ENCODE assay signal across 11 cellular contexts in genomic region chr4:158020734-158021346, GRCh38.
DNase-seq lines count a peak whose midpoint lies in the region; ATAC-seq and TF ChIP-seq lines count a peak whose summit lies in the region.
"Had no signal": no experiment of that assay in that cellular context is flagged by ENCODE, and none has a peak within 500 bp of the region (broad histone marks: within the 10 kb centered on the region; RNA-seq: fewer than 3 reads in every experiment).

No MANE protein-coding gene starts in this region.

- H3K27me3 Mint-ChIP-seq in chondrocyte (ENCODE audit: low read depth) (no peaks in the 10 kb centered on the region), mesothelial cell of epicardium (ENCODE audit: low read depth) (peaks cover 5% of the 10 kb centered on the region)
- H3K27me3 Mint-ChIP-seq in stimulated activated naive CD8-positive, alpha-beta T cell treated with anti-CD3 and anti-CD28 coated beads, Interleukin-15, amount 100 ng/mL, for 72 hours = no peaks in the 10 kb centered on the region
- H3K27me3 Mint-ChIP-seq: activated T-helper 17 cell treated with anti-CD3 and anti-CD28 coated beads, Interleukin-2, amount 50 U/mL, for 72 hours had no signal

- DNase-seq in A172 (ENCODE audit: low spot score) (peak; percentile 94), chondrocyte (ENCODE audit: low spot score) (no peak), mesothelial cell of epicardium (ENCODE audit: low spot score in 2 of 2, unreplicated experiment in 2 of 2) (no peak), NCI-H345 treated with DMSO at 0.1 percent for 48 hours (lab: John Stamatoyannopoulos, UW; ENCODE audit: unreplicated experiment) (no peak)
- DNase-seq in stimulated activated naive CD8-positive, alpha-beta T cell treated with anti-CD3 and anti-CD28 coated beads, Interleukin-15, amount 100 ng/mL, for 72 hours = no peak
- DNase-seq: T-helper 17 cell had no signal

- no peak overlapping the region for H3K4me3 Mint-ChIP-seq in chondrocyte (ENCODE audit: unreplicated experiment)
- H3K4me3 Mint-ChIP-seq in mesothelial cell of epicardium = no peak overlapping the region
- no peak overlapping the region for H3K4me3 Mint-ChIP-seq in stimulated activated naive CD8-positive, alpha-beta T cell treated with anti-CD3 and anti-CD28 coated beads, Interleukin-15, amount 100 ng/mL, for 72 hours
- H3K4me3 Mint-ChIP-seq: activated T-helper 17 cell treated with anti-CD3 and anti-CD28 coated beads, Interleukin-2, amount 50 U/mL, for 72 hours; CD14-positive monocyte; T-helper 17 cell had no signal

- H3K27ac Mint-ChIP-seq in chondrocyte (ENCODE audit: unreplicated experiment) = peak overlapping the region; percentile 95
- peak overlapping the region; percentile 87 for H3K27ac Mint-ChIP-seq in mesothelial cell of epicardium
- H3K27ac Mint-ChIP-seq in stimulated activated naive CD8-positive, alpha-beta T cell treated with anti-CD3 and anti-CD28 coated beads, Interleukin-15, amount 100 ng/mL, for 72 hours = no peak overlapping the region
- H3K27ac Mint-ChIP-seq: activated T-helper 17 cell treated with anti-CD3 and anti-CD28 coated beads, Interleukin-2, amount 50 U/mL, for 72 hours; T-helper 17 cell had no signal

- no peaks in the 10 kb centered on the region for H3K27me3 ChIP-seq in HUES6 (ENCODE audit: control insufficient read depth, insufficient read depth, low read length)

- H3K4me1 Mint-ChIP-seq in chondrocyte (ENCODE audit: low read depth) (peaks cover 56% of the 10 kb centered on the region), mesothelial cell of epicardium (peaks cover 43% of the 10 kb centered on the region)
- no peaks in the 10 kb centered on the region for H3K4me1 Mint-ChIP-seq in stimulated activated naive CD8-positive, alpha-beta T cell treated with anti-CD3 and anti-CD28 coated beads, Interleukin-15, amount 100 ng/mL, for 72 hours
- H3K4me1 Mint-ChIP-seq: activated T-helper 17 cell treated with anti-CD3 and anti-CD28 coated beads, Interleukin-2, amount 50 U/mL, for 72 hours; T-helper 17 cell had no signal

- no peak overlapping the region for H3K9ac ChIP-seq in HUES6 (ENCODE audit: low read length)

- peaks cover 13% of the 10 kb centered on the region; the same call in 1 of the 2 replicates for H3K4me1 ChIP-seq in HUES6 (ENCODE audit: control insufficient read depth, insufficient read depth, low read length)

- no peak for ATAC-seq in HG02588 (IDR thresholded peaks at IDR 0.05; ENCODE audit: unreplicated experiment)
- ATAC-seq in stimulated activated naive CD8-positive, alpha-beta T cell treated with anti-CD3 and anti-CD28 coated beads, Interleukin-15, amount 100 ng/mL, for 72 hours = no peak
- ATAC-seq in GM21515 (IDR thresholded peaks at IDR 0.05; ENCODE audit: unreplicated experiment) = no peak
- ATAC-seq: activated T-helper 17 cell treated with anti-CD3 and anti-CD28 coated beads, Interleukin-2, amount 50 U/mL, for 72 hours; T-helper 17 cell had no signal

- H3K9me3 ChIP-seq in HUES6 (ENCODE audit: control insufficient read depth, insufficient read depth, low read depth, low read length) = no peaks in the 10 kb centered on the region

- H3K4me3 ChIP-seq in HUES6 (ENCODE audit: low read depth, low read length) = no peak overlapping the region

- no peaks in the 10 kb centered on the region for H3K36me3 Mint-ChIP-seq in chondrocyte (ENCODE audit: low read depth)
- H3K36me3 Mint-ChIP-seq in mesothelial cell of epicardium = no peaks in the 10 kb centered on the region
- H3K36me3 Mint-ChIP-seq: CD14-positive monocyte had no signal

- peak overlapping the region; percentile 41; the same call in 1 of the 2 replicates for H3K27ac ChIP-seq in HUES6 (ENCODE audit: low read depth, low read length)

- H3K9me3 Mint-ChIP-seq in chondrocyte (ENCODE audit: low read depth) (peaks cover 6% of the 10 kb centered on the region), mesothelial cell of epicardium (peaks cover 4% of the 10 kb centered on the region)
- H3K9me3 Mint-ChIP-seq in stimulated activated naive CD8-positive, alpha-beta T cell treated with anti-CD3 and anti-CD28 coated beads, Interleukin-15, amount 100 ng/mL, for 72 hours = no peaks in the 10 kb centered on the region
- H3K9me3 Mint-ChIP-seq: activated T-helper 17 cell treated with anti-CD3 and anti-CD28 coated beads, Interleukin-2, amount 50 U/mL, for 72 hours had no signal

- no peak for TF ChIP-seq CTCF in chondrocyte (IDR thresholded peaks at IDR 0.05)
- no peak for TF ChIP-seq CTCF in mesothelial cell of epicardium (IDR thresholded peaks at IDR 0.05; ENCODE audit: unreplicated experiment)

- no peaks in the 10 kb centered on the region for H3K36me3 ChIP-seq in HUES6 (ENCODE audit: control insufficient read depth, insufficient read depth, low read length)

Comparison
In these comparisons a context has a peak if more than half of its experiments do, and no peak if none do; other contexts are left out.
1. H3K27ac Mint-ChIP-seq: peak in chondrocyte (single experiment) and mesothelial cell of epicardium (single experiment); none in stimulated activated naive CD8-positive, alpha-beta T cell treated with anti-CD3 and anti-CD28 coated beads, Interleukin-15, amount 100 ng/mL, for 72 hours (0 of 2).